In the genomic region with DNA sequence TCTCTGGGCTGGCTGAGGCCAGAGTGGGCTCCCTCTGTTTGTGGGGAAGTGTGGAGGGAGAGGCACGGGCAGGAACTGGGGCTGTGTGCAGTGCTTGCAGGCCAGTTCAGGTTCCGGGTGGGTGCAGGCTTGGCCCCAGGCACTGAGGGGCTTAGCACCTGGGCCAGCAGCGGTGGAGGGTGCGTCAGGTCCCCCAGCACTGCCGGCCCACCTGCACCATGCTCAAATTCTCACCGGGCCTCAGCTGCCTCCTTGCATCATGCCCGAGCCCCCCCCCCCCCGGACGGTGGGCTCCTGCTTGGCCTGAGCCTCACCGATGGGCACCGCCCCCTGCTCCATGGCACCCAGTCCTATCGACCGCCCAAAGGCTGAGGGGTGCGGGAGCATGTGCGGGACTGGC, we compare ENCODE assay signal across 9 cellular contexts. TPM values are rescaled to one million over a fixed set of nuclear protein-coding genes. Genes with fewer than 3 reads are reported as not detected.
"Had no signal": no experiment of that assay in that cellular context is flagged by ENCODE, and none has a peak within 500 bp of the region (broad histone marks: within the 10 kb centered on the region; RNA-seq: fewer than 3 reads in every experiment).

No MANE protein-coding gene starts in this region.

- H3K9me3 ChIP-seq: HAP-1 had no signal

- H3K36me3 ChIP-seq: HAP-1 had no signal

- H3K9ac ChIP-seq: GM23248 had no signal

- H3K27ac ChIP-seq: GM23248 had no signal

- H2AFZ ChIP-seq: GM23248, GM23338 had no signal

- H3K4me2 ChIP-seq: GM23338 had no signal

- H3K4me3 ChIP-seq: GM23248, GM23338, HAP-1 had no signal

- DNase-seq: GM23248, GOT3, H7, H9, HCEC 1CT, HFFc6 had no signal

- H3K4me1 ChIP-seq: HAP-1 had no signal

- ATAC-seq: GM23338, HCT116 had no signal

RNA-seq across cellular contexts. Expression of a gene that starts 26.3 kb away (rescaled TPM):
- total RNA-seq: GM23248, GM23338, H7 had no signal
- polyA plus RNA-seq: GM23248 had no signal

RNA-seq across cellular contexts. Expression of a gene that starts 45.4 kb away (rescaled TPM):
- total RNA-seq: GM23248, GM23338, H7, H9 had no signal
- polyA plus RNA-seq: GM23338 had no signal
